ENCODE assay signal across 1 cellular context in genomic region chr2:181910028-181910763, GRCh38.
A peak's percentile ranks its signal among the peaks of the same experiment; 100 is the strongest.
TF ChIP-seq lines count a peak whose summit lies in the region.

No MANE protein-coding gene starts in this region.

TF ChIP-seq in HepG2, 621 proteins besides CTCF, POLR2A, EP300 and RAD21 (continued from another document):
- TF ChIP-seq NFAT5 (CRISPR knock-in tag; IDR thresholded peaks at IDR 0.05): no peak
- peak; percentile 33; the same call in 1 of the 2 replicates for TF ChIP-seq TEF (CRISPR knock-in tag; IDR thresholded peaks at IDR 0.05)
- TF ChIP-seq GLI4 (CRISPR knock-in tag; IDR thresholded peaks at IDR 0.05; ENCODE audit: borderline replicate concordance): no peak
- peak; percentile 58; the same call in 1 of the 2 replicates for TF ChIP-seq FOXJ3 (CRISPR knock-in tag; IDR thresholded peaks at IDR 0.05; ENCODE audit: borderline replicate concordance)
- no peak for TF ChIP-seq NRL (CRISPR knock-in tag; IDR thresholded peaks at IDR 0.05; ENCODE audit: borderline replicate concordance)
- no peak for TF ChIP-seq AKNA (CRISPR knock-in tag; IDR thresholded peaks at IDR 0.05; ENCODE audit: borderline replicate concordance)
- TF ChIP-seq PBX2 (CRISPR knock-in tag; IDR thresholded peaks at IDR 0.05): no peak
- TF ChIP-seq NFKBIZ (CRISPR knock-in tag; IDR thresholded peaks at IDR 0.05): no peak
- TF ChIP-seq ZNF691 (CRISPR knock-in tag; IDR thresholded peaks at IDR 0.05; ENCODE audit: borderline replicate concordance, low read depth): no peak
- peak; percentile 75 for TF ChIP-seq PAXIP1 (CRISPR knock-in tag; conservative IDR thresholded peaks at IDR 0.05)
- no peak for TF ChIP-seq ZNF766 (CRISPR knock-in tag; IDR thresholded peaks at IDR 0.05; ENCODE audit: borderline replicate concordance)
- TF ChIP-seq IRF2 (CRISPR knock-in tag; IDR thresholded peaks at IDR 0.05): no peak
- no peak for TF ChIP-seq ZNF777 (CRISPR knock-in tag; IDR thresholded peaks at IDR 0.05)
- TF ChIP-seq POGZ (CRISPR knock-in tag; IDR thresholded peaks at IDR 0.05): no peak
- 0 out of 2 replicates have a peak, but pooled peaks have one; percentile 45 for TF ChIP-seq ZNF558 (CRISPR knock-in tag; IDR thresholded peaks at IDR 0.05; ENCODE audit: borderline replicate concordance)
- TF ChIP-seq RNF2 (conservative IDR thresholded peaks at IDR 0.05; ENCODE audit: low read depth): no peak
- no peak for TF ChIP-seq ZNF3 (CRISPR knock-in tag; IDR thresholded peaks at IDR 0.05)
- TF ChIP-seq RFX1 (IDR thresholded peaks at IDR 0.05): no peak
- no peak for TF ChIP-seq KLF9 (CRISPR knock-in tag; IDR thresholded peaks at IDR 0.05; ENCODE audit: low read depth)
- TF ChIP-seq FOXP4 (CRISPR knock-in tag; IDR thresholded peaks at IDR 0.05): peak; percentile 70; the same call in 1 of the 2 replicates
- no peak for TF ChIP-seq MEIS1 (CRISPR knock-in tag; IDR thresholded peaks at IDR 0.05; ENCODE audit: borderline replicate concordance)
- no peak for TF ChIP-seq ZNF773 (CRISPR knock-in tag; IDR thresholded peaks at IDR 0.05; ENCODE audit: borderline replicate concordance)
- no peak for TF ChIP-seq JUN (CRISPR knock-in tag; IDR thresholded peaks at IDR 0.05)
- no peak for TF ChIP-seq ELF1 (CRISPR knock-in tag; IDR thresholded peaks at IDR 0.05)
- TF ChIP-seq NKX3-1 (CRISPR knock-in tag; IDR thresholded peaks at IDR 0.05): no peak
- peak; percentile 20; the same call in 1 of the 2 replicates for TF ChIP-seq PPARG (CRISPR knock-in tag; conservative IDR thresholded peaks at IDR 0.05)
- no peak for TF ChIP-seq NR2F1 (CRISPR knock-in tag; IDR thresholded peaks at IDR 0.05)
- TF ChIP-seq CEBPB (IDR thresholded peaks at IDR 0.05; ENCODE audit: borderline replicate concordance, low read depth, low read length): peak; percentile 87
- TF ChIP-seq ATF7 (IDR thresholded peaks at IDR 0.05): peak; percentile 54; the same call in 1 of the 2 replicates
- no peak for TF ChIP-seq ATF7 (CRISPR knock-in tag; IDR thresholded peaks at IDR 0.05)
- TF ChIP-seq TFAP4 (IDR thresholded peaks at IDR 0.05; ENCODE audit: borderline replicate concordance, low read depth): no peak
